ENCODE assay signal across 30 cellular contexts in genomic region chr1:2215909-2216766, GRCh38. TPM values are rescaled to one million over a fixed set of nuclear protein-coding genes. Genes with fewer than 3 reads are reported as not detected.
DNase-seq lines count a peak whose midpoint lies in the region; ATAC-seq, FAIRE-seq and TF ChIP-seq lines count a peak whose summit lies in the region.
"Had no signal": no experiment of that assay in that cellular context is flagged by ENCODE, and none has a peak within 500 bp of the region (broad histone marks: within the 10 kb centered on the region; RNA-seq: fewer than 3 reads in every experiment).

No MANE protein-coding gene starts in this region.

- TF ChIP-seq RAD21 in H1 (IDR thresholded peaks at IDR 0.05 in 1 of 2, conservative IDR thresholded peaks at IDR 0.05 in 1 of 2; ENCODE audit: low read depth in 2 of 2, low read length in 2 of 2), result no peak

- TF ChIP-seq POLR2A in heart left ventricle (IDR thresholded peaks at IDR 0.05) (no peak), H1 (IDR thresholded peaks at IDR 0.05; ENCODE audit: control extremely low read depth in 1 of 2, low read depth in 2 of 2, low read length in 2 of 2) (no peak)

- H4K20me1 ChIP-seq in H1 (replicated peaks in 1 of 2; ENCODE audit: control insufficient read depth in 1 of 2, insufficient read depth in 2 of 2, low read length in 2 of 2) (no peaks in the 10 kb centered on the region), osteoblast (ENCODE audit: insufficient read depth, low read length) (no peaks in the 10 kb centered on the region)

- H3K4ac ChIP-seq in H1 (replicated peaks; ENCODE audit: insufficient read length, low read depth, low read length) (no peak overlapping the region), neuronal stem cell (ENCODE audit: low read length) (peak overlapping the region; percentile 23)

- H3K4me3 Mint-ChIP-seq in type B pancreatic cell, result no peak overlapping the region
- H3K4me3 Mint-ChIP-seq: CD14-positive monocyte; CD8-positive, alpha-beta memory T cell had no signal

- no peak overlapping the region for H3K18ac ChIP-seq in H1 (ENCODE audit: extremely low read depth, low read length)
- peak overlapping the region; percentile 87 for H3K18ac ChIP-seq in neuronal stem cell (ENCODE audit: low read length)

- H3K9ac ChIP-seq in H1 (replicated peaks in 1 of 4; ENCODE audit: extremely low read depth in 1 of 4, low read depth in 3 of 4, low read length in 3 of 4) (no peak overlapping the region), neuronal stem cell (ENCODE audit: low read depth, low read length, poor library complexity) (peak overlapping the region; percentile 40)

- H3K36me3 Mint-ChIP-seq in type B pancreatic cell, result no peaks in the 10 kb centered on the region
- H3K36me3 Mint-ChIP-seq: CD14-positive monocyte; CD8-positive, alpha-beta memory T cell had no signal

- H3K23me2 ChIP-seq in H1 (ENCODE audit: low read depth, low read length), result peaks cover 3% of the 10 kb centered on the region; the same call in 1 of the 2 replicates

- 92 to 96% (median 95%) methylated on average over 12 to 25 of the region's 25 CpGs for WGBS in heart left ventricle, 4 donors
- 87% methylated on average over 24 of the region's 25 CpGs; no CpG with 5 or more reads in 1 of the 2 experiments for WGBS in H1 (ENCODE audit: extremely low coverage in 1 of 2, insufficient coverage in 1 of 2, insufficient read length in 1 of 2, insufficient replicate concordance in 2 of 2, low coverage in 1 of 2, low lambda C conversion rate in 2 of 2, missing lambda C conversion rate in 1 of 2), 2 experiments
- no CpG with 5 or more reads among the region's 25 CpGs for WGBS in neuronal stem cell (ENCODE audit: extremely low coverage in 2 of 2, insufficient read length in 2 of 2, insufficient replicate concordance in 1 of 2), 2 donors

- no peaks in the 10 kb centered on the region for H3K79me2 ChIP-seq in H1 (ENCODE audit: control insufficient read depth in 1 of 2, insufficient read depth in 2 of 2, low read length in 2 of 2)
- H3K79me2 ChIP-seq in osteoblast (ENCODE audit: insufficient read depth, low read length), result peaks cover 2% of the 10 kb centered on the region

- TF ChIP-seq CTCF in heart left ventricle (IDR thresholded peaks at IDR 0.05), result no peak
- TF ChIP-seq CTCF in H1 (IDR thresholded peaks at IDR 0.05; ENCODE audit: control extremely low read depth in 1 of 3, insufficient read depth in 1 of 3, low read depth in 1 of 3, low read length in 3 of 3), result no peak
- no peak for TF ChIP-seq CTCF in type B pancreatic cell (conservative IDR thresholded peaks at IDR 0.05)
- no peak for TF ChIP-seq CTCF in osteoblast (IDR thresholded peaks at IDR 0.05; ENCODE audit: extremely low read depth, low read depth, low read length)

- intact Hi-C loops in heart left ventricle (cut with DNase I), result no loop called here
- intact Hi-C loops in Right ventricle myocardium inferior (cut with DNase I), result no loop called here

- TF ChIP-seq EP300 in H1 (IDR thresholded peaks at IDR 0.05; ENCODE audit: borderline replicate concordance in 1 of 2, low read depth in 2 of 2, low read length in 2 of 2), result no peak

- H3K27me3 Mint-ChIP-seq in type B pancreatic cell, result no peaks in the 10 kb centered on the region

- H2BK120ac ChIP-seq in H1 (replicated peaks; ENCODE audit: low read depth, low read length), result no peak overlapping the region
- peak overlapping the region; percentile 72 for H2BK120ac ChIP-seq in neuronal stem cell (ENCODE audit: low read depth, low read length)

- H3K4me3 ChIP-seq in heart left ventricle (no peak overlapping the region), H1 (ENCODE audit: extremely low read depth in 1 of 4, insufficient read depth in 2 of 4, low read depth in 3 of 4, low read length in 4 of 4) (no peak overlapping the region), neuronal stem cell (ENCODE audit: low read length in 2 of 2) (no peak overlapping the region), osteoblast (ENCODE audit: insufficient read depth, low read length) (no peak overlapping the region)
- H3K4me3 ChIP-seq: GM12878 had no signal

- no peak overlapping the region for H3K27ac Mint-ChIP-seq in type B pancreatic cell

- H3K4me2 ChIP-seq in H1 (ENCODE audit: insufficient read depth in 1 of 2, low read depth in 2 of 2, low read length in 2 of 2) (no peak overlapping the region), neuronal stem cell (ENCODE audit: insufficient read depth, low read length, poor library complexity, severe bottlenecking) (no peak overlapping the region), osteoblast (ENCODE audit: insufficient read depth, low read length) (no peak overlapping the region)

- CTCF ChIA-PET in H1 (lab: Charles Lee; ENCODE audit: partially characterized antibody), result interaction anchor here (0.6 to 1.0 kb wide), 4 partner anchors 30 to 166 kb away, joined by 3 to 5 read pairs (median 3); no protein-coding TSS in a partner anchor

- no peaks in the 10 kb centered on the region for H3K9me3 ChIP-seq in heart left ventricle
- no peaks in the 10 kb centered on the region for H3K9me3 ChIP-seq in H1 (ENCODE audit: insufficient read depth in 2 of 2, low read depth in 1 of 2, low read length in 1 of 2)
- peaks cover 1 to 6% of the 10 kb centered on the region in 2 donors for H3K9me3 ChIP-seq in neuronal stem cell (replicated peaks in 1 of 2; ENCODE audit: control insufficient read depth in 2 of 2, insufficient read depth in 1 of 2, low read depth in 1 of 2, low read length in 2 of 2)
- no peaks in the 10 kb centered on the region for H3K9me3 ChIP-seq in osteoblast (ENCODE audit: low read depth, low read length)
- H3K9me3 ChIP-seq: BE2C had no signal

- H2BK20ac ChIP-seq in H1 (ENCODE audit: low read length), result no peak overlapping the region

- DNase-seq in heart left ventricle (peak in 3 of 5 donors; percentile 16 to 28 (median 26)), Right ventricle myocardium inferior (ENCODE audit: missing footprints) (no peak), H1 (ENCODE audit: low read depth in 1 of 2, low spot score in 2 of 2) (no peak), neuronal stem cell (ENCODE audit: low spot score) (no peak), type B pancreatic cell (ENCODE audit: extremely low spot score, unreplicated experiment) (peak; percentile 67), osteoblast (ENCODE audit: insufficient read length, low spot score, missing footprints) (no peak), NCI-H1417 treated with DMSO at 0.1 percent for 48 hours (lab: John Stamatoyannopoulos, UW) (no peak), midbrain (lab: John Stamatoyannopoulos, UW) (no peak)
- DNase-seq: ACHN; BE2C; CD8-positive, alpha-beta memory T cell; DMS 273 treated with DMSO at 0.1 percent for 48 hours; DMS79; EL; GDM1; KBM-7; MV-4-11; NCI-H1105; NCI-H146; NCI-H2029; NCI-H446 treated with DMSO at 0.1 percent for 48 hours; NCI-H526; NCI-H82; NK-92 treated with Interleukin-12 subunit alpha and Interleukin-12 subunit beta, amount 100 ng/mL, for 24 hours; PC-3; SHP77 had no signal

- no peaks in the 10 kb centered on the region for H3K27me3 ChIP-seq in heart left ventricle
- H3K27me3 ChIP-seq in H1 (replicated peaks in 1 of 4; ENCODE audit: control insufficient read depth in 3 of 4, extremely low read depth in 1 of 4, insufficient read depth in 3 of 4, low read length in 3 of 4), result no peaks in the 10 kb centered on the region
- no peaks in the 10 kb centered on the region for H3K27me3 ChIP-seq in neuronal stem cell (ENCODE audit: control insufficient read depth in 3 of 3, insufficient read depth in 3 of 3, low read depth in 1 of 3, low read length in 3 of 3)
- no peaks in the 10 kb centered on the region for H3K27me3 ChIP-seq in osteoblast (ENCODE audit: insufficient read depth, low read length)
- H3K27me3 ChIP-seq: BE2C had no signal

- POLR2A ChIA-PET in H1 (lab: Charles Lee; ENCODE audit: partially characterized antibody), result interaction anchor here (0.6 to 2.0 kb wide), 7 partner anchors 8 to 18 kb away, joined by 3 to 7 read pairs (median 3); no protein-coding TSS in a partner anchor

- H3K14ac ChIP-seq in H1 (ENCODE audit: insufficient read length), result no peak overlapping the region
- peak overlapping the region; percentile 79 for H3K14ac ChIP-seq in neuronal stem cell (ENCODE audit: low read length)

- no peak for FAIRE-seq in H1 (lab: Jason Lieb, UNC)
- FAIRE-seq: GM12878, H54 had no signal

- peaks cover under 1% of the 10 kb centered on the region for H3K4me1 Mint-ChIP-seq in type B pancreatic cell (ENCODE audit: unreplicated experiment)

- H2AK5ac ChIP-seq in H1 (ENCODE audit: low read depth, low read length) (no peak overlapping the region), neuronal stem cell (ENCODE audit: low read depth, low read length) (peak overlapping the region; percentile 84)

- no peak overlapping the region for H4K5ac ChIP-seq in H1 (ENCODE audit: insufficient read length, low read depth, low read length)

- H3K79me1 ChIP-seq in H1 (ENCODE audit: low read depth, low read length) (no peaks in the 10 kb centered on the region), neuronal stem cell (ENCODE audit: low read depth, low read length) (no peaks in the 10 kb centered on the region)

- 0 out of 2 replicates have a peak overlapping the region, but pooled peaks have one; percentile 81 for H2BK15ac ChIP-seq in H1 (ENCODE audit: low read length)
- H2BK15ac ChIP-seq in neuronal stem cell (ENCODE audit: low read length), result peak overlapping the region; percentile 93

- H3K56ac ChIP-seq in H1 (replicated peaks; ENCODE audit: insufficient read length, low read depth, low read length), result no peak overlapping the region

- no peaks in the 10 kb centered on the region for H3K36me3 ChIP-seq in heart left ventricle
- no peaks in the 10 kb centered on the region for H3K36me3 ChIP-seq in H1 (ENCODE audit: control insufficient read depth in 2 of 4, insufficient read depth in 4 of 4, low read length in 3 of 4)
- H3K36me3 ChIP-seq in neuronal stem cell (replicated peaks in 1 of 2; ENCODE audit: control insufficient read depth in 2 of 2, insufficient read depth in 2 of 2, low read length in 2 of 2), result no peaks in the 10 kb centered on the region
- H3K36me3 ChIP-seq in osteoblast (ENCODE audit: insufficient read depth, low read length), result no peaks in the 10 kb centered on the region
- H3K36me3 ChIP-seq: BE2C had no signal

- H3K27ac ChIP-seq in heart left ventricle (no peak overlapping the region), H1 (ENCODE audit: low read depth, low read length) (no peak overlapping the region), neuronal stem cell (replicated peaks; ENCODE audit: low read length) (no peak overlapping the region), osteoblast (ENCODE audit: low read depth, low read length) (no peak overlapping the region)
- H3K27ac ChIP-seq: 22Rv1 had no signal

- H2BK5ac ChIP-seq in H1 (ENCODE audit: low read depth, low read length), result no peak overlapping the region
- peak overlapping the region; percentile 96 for H2BK5ac ChIP-seq in neuronal stem cell (ENCODE audit: low read length)

- no peak for ATAC-seq in heart left ventricle
- ATAC-seq in Right ventricle myocardium inferior, result no peak
- ATAC-seq: GM12878, PC-3 had no signal

- H3K9me3 Mint-ChIP-seq in type B pancreatic cell, result no peaks in the 10 kb centered on the region
- H3K9me3 Mint-ChIP-seq: CD8-positive, alpha-beta memory T cell had no signal

- H2BK12ac ChIP-seq in H1 (ENCODE audit: low read depth, low read length) (0 out of 2 replicates have a peak overlapping the region, but pooled peaks have one; percentile 60), neuronal stem cell (ENCODE audit: low read length) (peak overlapping the region; percentile 94)

- H2AFZ ChIP-seq in H1 (ENCODE audit: low read length) (no peak overlapping the region), neuronal stem cell (ENCODE audit: low read length) (no peak overlapping the region), osteoblast (ENCODE audit: low read length) (no peak overlapping the region)

- H4K91ac ChIP-seq in H1 (replicated peaks; ENCODE audit: insufficient read length, low read length) (no peak overlapping the region), neuronal stem cell (ENCODE audit: low read depth, low read length, poor library complexity) (no peak overlapping the region)

- H4K8ac ChIP-seq in H1 (ENCODE audit: extremely low read depth, insufficient read depth, low read length), result peak overlapping the region; percentile 43; the same call in 1 of the 2 replicates
- H4K8ac ChIP-seq in neuronal stem cell (ENCODE audit: low read depth, low read length), result no peak overlapping the region

- peaks cover 16 to 45% (median 37%) of the 10 kb centered on the region in 12 donors for H3K4me1 ChIP-seq in heart left ventricle
- H3K4me1 ChIP-seq in H1 (replicated peaks in 1 of 4; ENCODE audit: control insufficient read depth in 3 of 4, insufficient read depth in 4 of 4, low read length in 3 of 4), result peaks cover 0 to 16% (median 11%) of the 10 kb centered on the region in 4 experiments; a peak in 6 of 7 replicates
- H3K4me1 ChIP-seq in neuronal stem cell (ENCODE audit: control insufficient read depth in 2 of 2, insufficient read depth in 1 of 2, low read depth in 1 of 2, low read length in 2 of 2), result peaks cover 16 to 28% of the 10 kb centered on the region in 2 donors
- H3K4me1 ChIP-seq in osteoblast (ENCODE audit: insufficient read depth, low read length), result peaks cover 28% of the 10 kb centered on the region

- H3K23ac ChIP-seq in H1 (ENCODE audit: insufficient read length), result no peak overlapping the region
- H3K23ac ChIP-seq in neuronal stem cell (ENCODE audit: low read depth, low read length, poor library complexity), result peak overlapping the region; percentile 40

RNA-seq across cellular contexts. Expression of gene SKI, which starts 12.0 kb away (rescaled TPM):
- 10 to 100 TPM; 28.8 to 52.7 (median 41.3) TPM for total RNA-seq in heart left ventricle
- 10 to 100 TPM; 16.9 to 28.7 TPM for polyA plus RNA-seq in heart left ventricle
- total RNA-seq in Right ventricle myocardium inferior, result 38.5 TPM
- 80.2 and 87.6 TPM in 2 replicates for total RNA-seq in H1 (2021; fragmentation: NEBNext Ultra II Directional; extraction: Animal tissue kit (Norgen Biotek cat#: 25700))
- polyA plus RNA-seq in H1 (2011; rRNA removed), result 8.3 and 14.5 TPM in 2 replicates
- 8.6 TPM for polyA plus RNA-seq in H1 (2011; cell fraction: cytosol; rRNA removed)
- 19.2 TPM for polyA plus RNA-seq in H1 (2011; cell fraction: nucleus; rRNA removed)
- 24.8 to 35.9 TPM (median 32.3 TPM) in 4 replicates for polyA plus RNA-seq in H1 (2012, experiment 1 of 2)
- 36.5 TPM for polyA plus RNA-seq in H1 (2012, experiment 2 of 2)
- polyA plus RNA-seq in H1 (2013, experiment 1 of 2), result 40.2 TPM
- polyA plus RNA-seq in H1 (2013, experiment 2 of 2), result 39.7 TPM
- 6.3 and 7.3 TPM in 2 replicates for polyA minus RNA-seq in H1 (2011; rRNA and poly(A)+ RNA removed)
- polyA minus RNA-seq in H1 (2011; cell fraction: cytosol; rRNA and poly(A)+ RNA removed), result 30.0 TPM
- 27.1 TPM for polyA minus RNA-seq in H1 (2011; cell fraction: nucleus; rRNA and poly(A)+ RNA removed)
- 37.5 TPM for polyA plus RNA-seq in neuronal stem cell (2013, experiment 1 of 2)
- polyA plus RNA-seq in neuronal stem cell (2013, experiment 2 of 2), result 41.3 TPM
- total RNA-seq in type B pancreatic cell (ENCODE audit: low replicate concordance), result 52.7 and 55.7 TPM in 2 replicates
- 48.9 TPM in 2 replicates for total RNA-seq in osteoblast

RNA-seq across cellular contexts. Expression of gene FAAP20, which starts 21.6 kb away (rescaled TPM):
- 10 to 100 TPM; 20.9 to 50.8 (median 34.8) TPM for total RNA-seq in heart left ventricle
- polyA plus RNA-seq in heart left ventricle, result 10 to 100 TPM; 57.3 to 61.3 TPM
- 43.9 TPM for total RNA-seq in Right ventricle myocardium inferior
- 99.8 and 103 TPM in 2 replicates for total RNA-seq in H1 (2021; fragmentation: NEBNext Ultra II Directional; extraction: Animal tissue kit (Norgen Biotek cat#: 25700))
- polyA plus RNA-seq in H1 (2011; rRNA removed), result 58.4 and 106 TPM in 2 replicates
- polyA plus RNA-seq in H1 (2011; cell fraction: cytosol; rRNA removed), result 49.4 TPM
- 69.8 TPM for polyA plus RNA-seq in H1 (2011; cell fraction: nucleus; rRNA removed)
- 51.1 to 69.6 TPM (median 60.7 TPM) in 4 replicates for polyA plus RNA-seq in H1 (2012, experiment 1 of 2)
- 65.5 TPM for polyA plus RNA-seq in H1 (2012, experiment 2 of 2)
- polyA plus RNA-seq in H1 (2013, experiment 1 of 2), result 95.7 TPM
- polyA plus RNA-seq in H1 (2013, experiment 2 of 2), result 90.2 TPM
- polyA minus RNA-seq in H1 (2011; rRNA and poly(A)+ RNA removed), result 5.5 and 6.4 TPM in 2 replicates
- 32.8 TPM for polyA minus RNA-seq in H1 (2011; cell fraction: cytosol; rRNA and poly(A)+ RNA removed)
- 18.1 TPM for polyA minus RNA-seq in H1 (2011; cell fraction: nucleus; rRNA and poly(A)+ RNA removed)
- polyA plus RNA-seq in neuronal stem cell (2013, experiment 1 of 2), result 108 TPM
- polyA plus RNA-seq in neuronal stem cell (2013, experiment 2 of 2), result 108 TPM
- total RNA-seq in type B pancreatic cell (ENCODE audit: low replicate concordance), result 45.8 and 73.8 TPM in 2 replicates
- 18.6 and 25.3 TPM in 2 replicates for total RNA-seq in osteoblast

Comparison
In these comparisons a context has a peak if more than half of its experiments do, and no peak if none do; other contexts are left out.
1. DNase-seq: peak in heart left ventricle (3 of 5) and type B pancreatic cell (single experiment); none in Right ventricle myocardium inferior (single experiment), H1 (0 of 2), neuronal stem cell (single experiment), osteoblast (single experiment), NCI-H1417 treated with DMSO at 0.1 percent for 48 hours (single experiment) and midbrain (single experiment).